In genomic region chr20:36490191-36490590, GRCh38 we compare ENCODE assay signal across 18 cellular contexts. TPM values are rescaled to one million over a fixed set of nuclear protein-coding genes. Genes with fewer than 3 reads are reported as not detected.
DNase-seq lines count a peak whose midpoint lies in the region; ATAC-seq and TF ChIP-seq lines count a peak whose summit lies in the region.
"Had no signal": no experiment of that assay in that cellular context is flagged by ENCODE, and none has a peak within 500 bp of the region (broad histone marks: within the 10 kb centered on the region; RNA-seq: fewer than 3 reads in every experiment).

No MANE protein-coding gene starts in this region.

- no peak overlapping the region for H3K23ac ChIP-seq in neuronal stem cell (ENCODE audit: low read depth, low read length, poor library complexity)

- no peak overlapping the region for H3K4ac ChIP-seq in neuronal stem cell (ENCODE audit: low read length)

- no peak overlapping the region for H3K4me3 Mint-ChIP-seq in natural killer cell
- H3K4me3 Mint-ChIP-seq in natural killer cell treated with Interleukin-12 subunit alpha and Interleukin-12 subunit beta and Interleukin-15 and Interleukin-18, amount 100 ng/mL, for 72 hours, result no peak overlapping the region
- H3K4me3 Mint-ChIP-seq in osteocyte (ENCODE audit: unreplicated experiment), result no peak overlapping the region
- no peak overlapping the region for H3K4me3 Mint-ChIP-seq in activated naive CD4-positive, alpha-beta T cell treated with anti-CD3 and anti-CD28 coated beads for 36 hours
- H3K4me3 Mint-ChIP-seq: activated naive CD8-positive, alpha-beta T cell treated with anti-CD3 and anti-CD28 coated beads, Interleukin-2, amount 50 U/mL, for 24 hours; memory B cell had no signal

- H2BK15ac ChIP-seq in neuronal stem cell (ENCODE audit: low read length), result no peak overlapping the region

- H3K4me1 ChIP-seq in uterus, result peaks cover 6 to 8% of the 10 kb centered on the region in 2 donors
- peaks cover 0 to 26% of the 10 kb centered on the region in 2 donors for H3K4me1 ChIP-seq in neuronal stem cell (ENCODE audit: control insufficient read depth in 2 of 2, insufficient read depth in 1 of 2, low read depth in 1 of 2, low read length in 2 of 2)
- H3K4me1 ChIP-seq: A549 had no signal

- H3K4me3 ChIP-seq in uterus (no peak overlapping the region), neuronal stem cell (ENCODE audit: low read length in 2 of 2) (no peak overlapping the region), WERI-Rb-1 (ENCODE audit: low read depth, low read length) (no peak overlapping the region)
- H3K4me3 ChIP-seq: A549 had no signal

- no peaks in the 10 kb centered on the region for H3K9me3 ChIP-seq in uterus
- no peaks in the 10 kb centered on the region for H3K9me3 ChIP-seq in neuronal stem cell (replicated peaks in 1 of 2; ENCODE audit: control insufficient read depth in 2 of 2, insufficient read depth in 1 of 2, low read depth in 1 of 2, low read length in 2 of 2)
- H3K9me3 ChIP-seq in WERI-Rb-1 (ENCODE audit: severe bottlenecking), result no peaks in the 10 kb centered on the region
- H3K9me3 ChIP-seq: A549 had no signal

- no peak overlapping the region for H2AK5ac ChIP-seq in neuronal stem cell (ENCODE audit: low read depth, low read length)

- no peak overlapping the region for H2BK5ac ChIP-seq in neuronal stem cell (ENCODE audit: low read length)

- H3K4me1 Mint-ChIP-seq in natural killer cell (peaks cover 55 to 65% of the 10 kb centered on the region in 2 donors), osteocyte (ENCODE audit: unreplicated experiment) (peaks cover 57% of the 10 kb centered on the region)
- peaks cover 41 to 61% of the 10 kb centered on the region in 2 donors for H3K4me1 Mint-ChIP-seq in natural killer cell treated with Interleukin-12 subunit alpha and Interleukin-12 subunit beta and Interleukin-15 and Interleukin-18, amount 100 ng/mL, for 72 hours (ENCODE audit: low read depth in 2 of 2)
- peaks cover 28% of the 10 kb centered on the region for H3K4me1 Mint-ChIP-seq in activated naive CD4-positive, alpha-beta T cell treated with anti-CD3 and anti-CD28 coated beads for 36 hours (ENCODE audit: low read depth)

- H3K4me2 ChIP-seq in neuronal stem cell (ENCODE audit: insufficient read depth, low read length, poor library complexity, severe bottlenecking), result no peak overlapping the region
- H3K4me2 ChIP-seq: A549 had no signal

- no peaks in the 10 kb centered on the region for H3K36me3 Mint-ChIP-seq in natural killer cell
- H3K36me3 Mint-ChIP-seq in natural killer cell treated with Interleukin-12 subunit alpha and Interleukin-12 subunit beta and Interleukin-15 and Interleukin-18, amount 100 ng/mL, for 72 hours, result no peaks in the 10 kb centered on the region
- peaks cover 9% of the 10 kb centered on the region for H3K36me3 Mint-ChIP-seq in osteocyte (ENCODE audit: unreplicated experiment)
- H3K36me3 Mint-ChIP-seq in activated naive CD4-positive, alpha-beta T cell treated with anti-CD3 and anti-CD28 coated beads for 36 hours (ENCODE audit: low read depth), result no peaks in the 10 kb centered on the region
- H3K36me3 Mint-ChIP-seq: memory B cell; naive thymus-derived CD8-positive, alpha-beta T cell had no signal

- H3K36me3 ChIP-seq in uterus, result no peaks in the 10 kb centered on the region
- H3K36me3 ChIP-seq in neuronal stem cell (replicated peaks in 1 of 2; ENCODE audit: control insufficient read depth in 2 of 2, insufficient read depth in 2 of 2, low read length in 2 of 2), result peaks cover 4 to 77% of the 10 kb centered on the region in 2 donors
- no peaks in the 10 kb centered on the region; the same call in 1 of the 2 replicates for H3K36me3 ChIP-seq in WERI-Rb-1

- intact Hi-C loops in natural killer cell (cut with micrococcal nuclease), result no loop called here
- intact Hi-C loops in uterus (cut with DNase I; ENCODE audit: low total_unique reads), result no loop called here
- intact Hi-C loops in activated naive CD4-positive, alpha-beta T cell treated with anti-CD3 and anti-CD28 coated beads for 36 hours (cut with micrococcal nuclease), result loop anchor here (5.0 kb wide), 1 partner anchor 108 kb away; no protein-coding TSS in a partner anchor

- H2BK120ac ChIP-seq in neuronal stem cell (ENCODE audit: low read depth, low read length), result no peak overlapping the region

- H3K79me1 ChIP-seq in neuronal stem cell (ENCODE audit: low read depth, low read length), result peaks cover 13% of the 10 kb centered on the region

- peak overlapping the region; percentile 83 for H3K27ac ChIP-seq in caudate nucleus (ENCODE audit: low read depth, low read length)
- peak overlapping the region; percentile 23 to 44 for H3K27ac ChIP-seq in uterus
- no peak overlapping the region for H3K27ac ChIP-seq in neuronal stem cell (replicated peaks; ENCODE audit: low read length)
- H3K27ac ChIP-seq in WERI-Rb-1, result no peak overlapping the region
- H3K27ac ChIP-seq: A549, HL-60 had no signal

- H2BK12ac ChIP-seq in neuronal stem cell (ENCODE audit: low read length), result no peak overlapping the region

- H3K9me3 Mint-ChIP-seq in natural killer cell (no peaks in the 10 kb centered on the region), osteocyte (ENCODE audit: unreplicated experiment) (no peaks in the 10 kb centered on the region)
- H3K9me3 Mint-ChIP-seq in natural killer cell treated with Interleukin-12 subunit alpha and Interleukin-12 subunit beta and Interleukin-15 and Interleukin-18, amount 100 ng/mL, for 72 hours, result no peaks in the 10 kb centered on the region
- no peaks in the 10 kb centered on the region for H3K9me3 Mint-ChIP-seq in activated naive CD4-positive, alpha-beta T cell treated with anti-CD3 and anti-CD28 coated beads for 36 hours
- H3K9me3 Mint-ChIP-seq: activated naive CD8-positive, alpha-beta T cell treated with anti-CD3 and anti-CD28 coated beads, Interleukin-2, amount 50 U/mL, for 24 hours; memory B cell; naive thymus-derived CD8-positive, alpha-beta T cell had no signal

- H3K27ac Mint-ChIP-seq in natural killer cell (peak overlapping the region; percentile 38 to 97), osteocyte (ENCODE audit: unreplicated experiment) (peak overlapping the region; percentile 27)
- peak overlapping the region in 1 of 2 donors; percentile 92 for H3K27ac Mint-ChIP-seq in natural killer cell treated with Interleukin-12 subunit alpha and Interleukin-12 subunit beta and Interleukin-15 and Interleukin-18, amount 100 ng/mL, for 72 hours
- no peak overlapping the region for H3K27ac Mint-ChIP-seq in activated naive CD4-positive, alpha-beta T cell treated with anti-CD3 and anti-CD28 coated beads for 36 hours
- H3K27ac Mint-ChIP-seq: activated naive CD8-positive, alpha-beta T cell treated with anti-CD3 and anti-CD28 coated beads, Interleukin-2, amount 50 U/mL, for 24 hours had no signal

- H3K14ac ChIP-seq in neuronal stem cell (ENCODE audit: low read length), result no peak overlapping the region

- H4K91ac ChIP-seq in neuronal stem cell (ENCODE audit: low read depth, low read length, poor library complexity), result no peak overlapping the region

- no peak overlapping the region for H2AFZ ChIP-seq in neuronal stem cell (ENCODE audit: low read length)

- no peak overlapping the region for H3K18ac ChIP-seq in neuronal stem cell (ENCODE audit: low read length)

- H4K8ac ChIP-seq in neuronal stem cell (ENCODE audit: low read depth, low read length), result no peak overlapping the region

- no peak overlapping the region for H3K9ac ChIP-seq in neuronal stem cell (ENCODE audit: low read depth, low read length, poor library complexity)

- no peak for ATAC-seq in natural killer cell
- ATAC-seq in natural killer cell treated with Interleukin-12 subunit alpha and Interleukin-12 subunit beta and Interleukin-15 and Interleukin-18, amount 100 ng/mL, for 72 hours, result no peak
- ATAC-seq: A549; activated naive CD8-positive, alpha-beta T cell treated with anti-CD3 and anti-CD28 coated beads, Interleukin-2, amount 50 U/mL, for 24 hours; esophagus mucosa; naive thymus-derived CD8-positive, alpha-beta T cell had no signal

- H3K27me3 ChIP-seq in uterus (no peaks in the 10 kb centered on the region), neuronal stem cell (ENCODE audit: control insufficient read depth in 3 of 3, insufficient read depth in 3 of 3, low read depth in 1 of 3, low read length in 3 of 3) (no peaks in the 10 kb centered on the region), WERI-Rb-1 (ENCODE audit: insufficient read depth, low read depth, severe bottlenecking) (no peaks in the 10 kb centered on the region)

- CTCF ChIA-PET in activated naive CD4-positive, alpha-beta T cell treated with anti-CD3 and anti-CD28 coated beads for 36 hours (lab: Charles Lee), result interaction anchor here (1.1 to 1.3 kb wide), 3 partner anchors 10 to 283 kb away, joined by 3 to 5 read pairs (median 4); partner anchors contain the start of gene DSN1

- TF ChIP-seq POLR2A in uterus (IDR thresholded peaks at IDR 0.05), result no peak

- no peak for DNase-seq in natural killer cell
- no peak for DNase-seq in natural killer cell treated with Interleukin-12 subunit alpha and Interleukin-12 subunit beta and Interleukin-15 and Interleukin-18, amount 100 ng/mL, for 72 hours (ENCODE audit: low spot score)
- DNase-seq in caudate nucleus (lab: John Stamatoyannopoulos, UW), result peak in 24 of 61 donors; percentile 18 to 85 (median 36)
- DNase-seq in osteocyte (ENCODE audit: extremely low spot score, unreplicated experiment), result no peak
- no peak for DNase-seq in uterus
- DNase-seq in neuronal stem cell (ENCODE audit: low spot score), result no peak
- no peak for DNase-seq in WERI-Rb-1
- DNase-seq in activated naive CD4-positive, alpha-beta T cell treated with anti-CD3 and anti-CD28 coated beads for 36 hours, result no peak
- DNase-seq: activated CD4-positive, alpha-beta T cell treated with anti-CD3 and anti-CD28 coated beads for 48 hours; activated naive CD8-positive, alpha-beta T cell treated with anti-CD3 and anti-CD28 coated beads, Interleukin-2, amount 50 U/mL, for 24 hours; MM.1S; naive thymus-derived CD8-positive, alpha-beta T cell; NCI-H1694 treated with DMSO at 0.1 percent for 48 hours; stimulated activated CD4-positive, alpha-beta T cell treated with anti-CD3 and anti-CD28 coated beads, Interleukin-4, amount 100 ng/mL, for 24 hours had no signal

- WGBS in neuronal stem cell (ENCODE audit: extremely low coverage in 2 of 2, insufficient read length in 2 of 2, insufficient replicate concordance in 1 of 2), 2 donors, result no CpG with 5 or more reads among the region's 1 CpG

- H3K27me3 Mint-ChIP-seq in natural killer cell (ENCODE audit: low read depth in 2 of 2) (no peaks in the 10 kb centered on the region), osteocyte (ENCODE audit: unreplicated experiment) (no peaks in the 10 kb centered on the region)
- no peaks in the 10 kb centered on the region for H3K27me3 Mint-ChIP-seq in natural killer cell treated with Interleukin-12 subunit alpha and Interleukin-12 subunit beta and Interleukin-15 and Interleukin-18, amount 100 ng/mL, for 72 hours
- H3K27me3 Mint-ChIP-seq in activated naive CD4-positive, alpha-beta T cell treated with anti-CD3 and anti-CD28 coated beads for 36 hours (ENCODE audit: low read depth), result no peaks in the 10 kb centered on the region
- H3K27me3 Mint-ChIP-seq: activated naive CD8-positive, alpha-beta T cell treated with anti-CD3 and anti-CD28 coated beads, Interleukin-2, amount 50 U/mL, for 24 hours; memory B cell; naive thymus-derived CD8-positive, alpha-beta T cell had no signal

- TF ChIP-seq CTCF in natural killer cell (IDR thresholded peaks at IDR 0.05) (no peak), osteocyte (IDR thresholded peaks at IDR 0.05) (no peak), uterus (IDR thresholded peaks at IDR 0.05) (no peak), WERI-Rb-1 (IDR thresholded peaks at IDR 0.05; ENCODE audit: low read depth, low read length) (no peak)

RNA-seq across cellular contexts. Expression of gene MYL9, which starts 51.1 kb away (rescaled TPM):
- 10 to 100 TPM in 1 of 3 donors, 1 to 10 TPM in 2; 2.7 to 13.5 (median 2.7) TPM for total RNA-seq in natural killer cell
- total RNA-seq in natural killer cell treated with Interleukin-12 subunit alpha and Interleukin-12 subunit beta and Interleukin-15 and Interleukin-18, amount 100 ng/mL, for 72 hours, result under 1 TPM in 1 of 2 donors, not detected in 1; 0.76 TPM
- total RNA-seq in osteocyte, result 197 and 200 TPM in 2 replicates
- total RNA-seq in uterus, result 1,000 to 10,000 TPM in 1 of 4 donors, 100 to 1,000 TPM in 2, 10 to 100 TPM in 1; 18.5 to 1,447 (median 245) TPM
- 136 TPM for polyA plus RNA-seq in neuronal stem cell (2013, experiment 1 of 2)
- polyA plus RNA-seq in neuronal stem cell (2013, experiment 2 of 2), result 136 TPM
- total RNA-seq in activated naive CD4-positive, alpha-beta T cell treated with anti-CD3 and anti-CD28 coated beads for 36 hours, result not detected
- total RNA-seq: naive thymus-derived CD8-positive, alpha-beta T cell had no signal

Comparison
In these comparisons a context has a peak if more than half of its experiments do, and no peak if none do; other contexts are left out.
1. H3K27ac ChIP-seq: peak in caudate nucleus (single experiment) and uterus (2 of 2); none in neuronal stem cell (single experiment) and WERI-Rb-1 (single experiment).